In genomic region chr10:93554760-93555432, GRCh38 we compare ENCODE assay signal across 8 cellular contexts. TPM values are rescaled to one million over a fixed set of nuclear protein-coding genes. Genes with fewer than 3 reads are reported as not detected.
DNase-seq lines count a peak whose midpoint lies in the region; ATAC-seq and TF ChIP-seq lines count a peak whose summit lies in the region.

No MANE protein-coding gene starts in this region.

- H3K27me3 Mint-ChIP-seq in T-cell = peaks cover 6 to 12% of the 10 kb centered on the region in 2 donors

- TF ChIP-seq CTCF in GM12864 (IDR thresholded peaks at IDR 0.05; ENCODE audit: low read depth, low read length, missing control alignments) (peak; percentile 83), LNCaP clone FGC (IDR thresholded peaks at IDR 0.05; ENCODE audit: control insufficient read depth, extremely low read depth, insufficient read depth) (peak; percentile 87)

- CTCF ChIA-PET in T-cell (lab: Charles Lee) = interaction anchor here (1.3 to 1.6 kb wide), 3 partner anchors 26 to 305 kb away, joined by 3 to 6 read pairs (median 3); no protein-coding TSS in a partner anchor

- H3K9me3 Mint-ChIP-seq in T-cell = no peaks in the 10 kb centered on the region

- in situ Hi-C loops in T47D (cut with HindIII; ENCODE audit: low pct_unique_long_range_greater_than_20kb, low sequenced_read_pairs) = no loop called here

- H3K27ac Mint-ChIP-seq in T-cell = no peak overlapping the region

- no peak overlapping the region for H3K4me3 ChIP-seq in GM12864 (ENCODE audit: low read depth, low read length)
- H3K4me3 ChIP-seq in LNCaP clone FGC (ENCODE audit: low read depth, low read length) = no peak overlapping the region

- H3K36me3 Mint-ChIP-seq in T-cell = no peaks in the 10 kb centered on the region

- POLR2A ChIA-PET in T-cell (lab: Charles Lee) = no interaction called here

- no peak overlapping the region for H3K4me3 Mint-ChIP-seq in T-cell

- H3K4me1 Mint-ChIP-seq in T-cell = no peaks in the 10 kb centered on the region

- ATAC-seq in T-cell (replicated peaks in 1 of 4) = peak in 1 of 4 experiments; percentile 36

- peak; percentile 63 for DNase-seq in 8988T
- DNase-seq in GM12864 (ENCODE audit: low read depth) = peak; percentile 5
- peak; percentile 43 for DNase-seq in LNCaP clone FGC (ENCODE audit: low read depth)
- DNase-seq in T-cell = peak in 24 of 34 experiments; percentile 2 to 42 (median 12)
- peak; percentile 54 to 89 for DNase-seq in T47D (ENCODE audit: low read depth in 1 of 2, low spot score in 1 of 2)
- DNase-seq in islet precursor cell = peak; percentile 86
- peak in 3 of 4 experiments; percentile 6 to 19 (median 7) for DNase-seq in stimulated activated CD4-positive, alpha-beta T cell treated with anti-CD3 and anti-CD28 coated beads, Interleukin-1b, Interleukin-23, amount 100 ng/mL, for 24 hours (ENCODE audit: low read depth in 4 of 4, low spot score in 1 of 4)
- no peak for DNase-seq in cerebellar nuclear complex (lab: John Stamatoyannopoulos, UW)

RNA-seq across cellular contexts. Expression of gene FFAR4, which starts 11.6 kb away (rescaled TPM):
- not detected for total RNA-seq in T-cell

RNA-seq across cellular contexts. Expression of gene RBP4, which starts 46.1 kb away (rescaled TPM):
- 1 to 10 TPM in 3 of 5 donors, not detected in 2; 1.3 to 3.8 (median 2.5) TPM for total RNA-seq in T-cell

RNA-seq across cellular contexts. Expression of gene PDE6C, which starts 57.4 kb away (rescaled TPM):
- not detected for total RNA-seq in T-cell

RNA-seq across cellular contexts. Expression of gene CEP55, which starts 58.5 kb away (rescaled TPM):
- total RNA-seq in T-cell = under 1 TPM; 0.35 to 0.95 (median 0.49) TPM

Comparison
In these comparisons a context has a peak if more than half of its experiments do, and no peak if none do; other contexts are left out.
1. DNase-seq: peak in 8988T (single experiment), GM12864 (single experiment), LNCaP clone FGC (single experiment), T-cell (24 of 34), T47D (2 of 2), islet precursor cell (single experiment) and stimulated activated CD4-positive, alpha-beta T cell treated with anti-CD3 and anti-CD28 coated beads, Interleukin-1b, Interleukin-23, amount 100 ng/mL, for 24 hours (3 of 4); none in cerebellar nuclear complex (0 of 2).